Comparison of ENCODE assay signal across 11 cellular contexts in genomic region chr1:84668185-84668584, GRCh38. TPM values are rescaled to one million over a fixed set of nuclear protein-coding genes. Genes with fewer than 3 reads are reported as not detected.
DNase-seq lines count a peak whose midpoint lies in the region; ATAC-seq and TF ChIP-seq lines count a peak whose summit lies in the region.
"Had no signal": no experiment of that assay in that cellular context is flagged by ENCODE, and none has a peak within 500 bp of the region (broad histone marks: within the 10 kb centered on the region; RNA-seq: fewer than 3 reads in every experiment).

No MANE protein-coding gene starts in this region.

- no peaks in the 10 kb centered on the region for H3K27me3 ChIP-seq in right lobe of liver

- intact Hi-C loops in right lobe of liver (cut with DNase I) = no loop called here

- CTCF ChIA-PET in HEK293 (lab: Yijun Ruan, JAX) = interaction anchor here (0.6 to 2.5 kb wide), 8 partner anchors 10 to 89 kb away, joined by 3 to 21 read pairs (median 3); no protein-coding TSS in a partner anchor

- POLR2A ChIA-PET in HEK293 (lab: Yijun Ruan, JAX) = no interaction called here

- H3K9me3 ChIP-seq in HEK293 (ENCODE audit: control insufficient read depth, insufficient read depth, low read depth, low read length) (no peaks in the 10 kb centered on the region), right lobe of liver (no peaks in the 10 kb centered on the region)

- WGBS in right lobe of liver (ENCODE audit: insufficient coverage, low coverage, low lambda C conversion rate, missing lambda C conversion rate) = 83% methylated on average over 1 of the region's 1 CpG

- H3K4me1 ChIP-seq in HEK293 (ENCODE audit: control insufficient read depth, insufficient read depth, low read length) (peaks cover 8% of the 10 kb centered on the region; the same call in 1 of the 2 replicates), right lobe of liver (peaks cover 0 to 8% (median 0%) of the 10 kb centered on the region in 4 donors)

- DNase-seq in DMS114 treated with DMSO at 0.1 percent for 48 hours (lab: John Stamatoyannopoulos, UW; ENCODE audit: unreplicated experiment) = peak; percentile 8
- no peak for DNase-seq in astrocyte of the cerebellum (ENCODE audit: low read depth)
- no peak for DNase-seq in right lobe of liver
- no peak for DNase-seq in NCI-H1694 (lab: John Stamatoyannopoulos, UW)
- no peak for DNase-seq in amniotic stem cell (lab: John Stamatoyannopoulos, UW)
- DNase-seq in HuH-7 (ENCODE audit: low spot score) = no peak
- DNase-seq in stimulated activated naive CD4-positive, alpha-beta T cell treated with Interleukin-2 at 50 U/mL for 16 hours (lab: John Stamatoyannopoulos, UW) = no peak
- DNase-seq: activated CD4-positive, CD25-positive, alpha-beta regulatory T cell; activated naive CD4-positive, alpha-beta T cell; posterior cingulate gyrus had no signal

- peak; percentile 63 to 78 (median 68) for ATAC-seq in right lobe of liver

- no peak for TF ChIP-seq CTCF in HEK293 (tag by site-specific recombination; IDR thresholded peaks at IDR 0.05)
- TF ChIP-seq CTCF in astrocyte of the cerebellum (IDR thresholded peaks at IDR 0.05; ENCODE audit: low read depth, low read length, missing control alignments) = peak; percentile 29
- peak; percentile 14 to 35 (median 26) for TF ChIP-seq CTCF in right lobe of liver (IDR thresholded peaks at IDR 0.05)

- TF ChIP-seq POLR2A in right lobe of liver (IDR thresholded peaks at IDR 0.05) = no peak

- H3K27ac ChIP-seq in HEK293 (ENCODE audit: extremely low read depth, low read depth, low read length) (no peak overlapping the region), right lobe of liver (no peak overlapping the region)

- H3K36me3 ChIP-seq in HEK293 (ENCODE audit: control insufficient read depth in 2 of 2, insufficient read depth in 1 of 2, low read length in 2 of 2) (peaks cover 7% of the 10 kb centered on the region in 2 experiments; a peak in 2 of 3 replicates), right lobe of liver (peaks cover 0 to 3% (median 0%) of the 10 kb centered on the region in 4 donors)

- H3K4me3 ChIP-seq in HEK293 (ENCODE audit: low read depth, low read length) = no peak overlapping the region
- H3K4me3 ChIP-seq in astrocyte of the cerebellum (ENCODE audit: low read depth, low read length) = no peak overlapping the region
- H3K4me3 ChIP-seq in right lobe of liver = no peak overlapping the region

- in situ Hi-C loops in astrocyte of the cerebellum (cut with HindIII; ENCODE audit: low sequenced_read_pairs) = no loop called here

TF ChIP-seq in HEK293, 187 proteins besides CTCF, POLR2A, EP300 and RAD21:
- TF ChIP-seq ZNF654 (tag by site-specific recombination; IDR thresholded peaks at IDR 0.05; ENCODE audit: low read depth) = peak; percentile 20; the same call in 1 of the 2 replicates
- TF ChIP-seq ZNF398 (tag by site-specific recombination; IDR thresholded peaks at IDR 0.05) = no peak
- peak; percentile 63; the same call in 1 of the 2 replicates for TF ChIP-seq PRDM4 (tag by site-specific recombination; IDR thresholded peaks at IDR 0.05)

RNA-seq across cellular contexts. Expression of gene SSX2IP, which starts 22.1 kb away (rescaled TPM):
- total RNA-seq in right lobe of liver = 10 to 100 TPM in 3 of 6 experiments, 1 to 10 TPM in 3; 5.0 to 16.1 (median 8.3) TPM
